ENCODE assay signal across 25 cellular contexts in the genomic region with DNA sequence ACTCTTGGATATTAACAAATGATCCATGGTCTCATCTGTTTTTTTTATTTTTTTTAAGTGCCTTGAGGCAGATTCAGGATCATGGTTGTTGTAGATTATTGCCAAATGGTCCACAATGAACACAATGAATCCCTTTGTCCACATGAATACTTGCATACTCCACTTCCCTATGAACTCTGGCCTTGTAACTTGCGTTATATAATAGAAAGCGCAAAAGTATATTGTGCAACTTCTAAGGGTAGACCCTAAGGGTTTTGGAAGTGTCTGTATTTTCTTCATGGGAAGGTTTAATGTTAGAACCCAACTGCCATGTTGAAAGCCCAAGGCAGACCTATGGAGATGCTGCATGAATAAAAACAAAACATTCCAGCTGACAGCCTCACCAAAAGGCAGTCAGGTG. TPM values are rescaled to one million over a fixed set of nuclear protein-coding genes. Genes with fewer than 3 reads are reported as not detected.
DNase-seq lines count a peak whose midpoint lies in the region; ATAC-seq and TF ChIP-seq lines count a peak whose summit lies in the region.
"Had no signal": no experiment of that assay in that cellular context is flagged by ENCODE, and none has a peak within 500 bp of the region (broad histone marks: within the 10 kb centered on the region; RNA-seq: fewer than 3 reads in every experiment).

No MANE protein-coding gene starts in this region.

- no peak for TF ChIP-seq CTCF in mucosa of descending colon (IDR thresholded peaks at IDR 0.05)
- TF ChIP-seq CTCF in right atrium auricular region (IDR thresholded peaks at IDR 0.05) = no peak

- no peak overlapping the region for H3K4me3 ChIP-seq in mucosa of descending colon
- no peak overlapping the region for H3K4me3 ChIP-seq in right atrium auricular region
- H3K4me3 ChIP-seq: A549; BLaER1 treated with 17β-estradiol and CSF1 and Interleukin-3, amounts not matched to agents 10 nM and 100 nM; HAP-1 had no signal

- H3K9me3 ChIP-seq in mucosa of descending colon (no peaks in the 10 kb centered on the region), right atrium auricular region (no peaks in the 10 kb centered on the region)
- H3K9me3 ChIP-seq: A549, BE2C had no signal

- ATAC-seq in mucosa of descending colon = peak; percentile 45
- ATAC-seq: A549 had no signal

- intact Hi-C loops in mucosa of descending colon (cut with DNase I, micrococcal nuclease) = no loop called here

- H3K27me3 ChIP-seq in right atrium auricular region = no peaks in the 10 kb centered on the region
- H3K27me3 ChIP-seq: BE2C; BLaER1 treated with 17β-estradiol and CSF1 and Interleukin-3, amounts not matched to agents 10 nM and 100 nM had no signal

- no peak overlapping the region for H3K27ac ChIP-seq in right atrium auricular region
- H3K27ac ChIP-seq: A549; BLaER1 treated with 17β-estradiol and CSF1 and Interleukin-3, amounts not matched to agents 10 nM and 100 nM had no signal

- DNase-seq in COLO829 (ENCODE audit: low spot score) (peak; percentile 72), SK-MEL-5 (ENCODE audit: low read depth, low spot score) (peak; percentile 96), mucosa of descending colon (no peak), NCI-H446 treated with DMSO at 0.1 percent for 48 hours (lab: John Stamatoyannopoulos, UW) (no peak), right atrium auricular region (ENCODE audit: low spot score) (no peak), NCI-H2029 (lab: John Stamatoyannopoulos, UW) (no peak)
- DNase-seq: 8988T; ACHN; AML-193; BE2C; Calu3; CD4-positive, alpha-beta T cell; CD8-positive, alpha-beta memory T cell; COR-L47; DMS53; DMS79 treated with DMSO at 0.1 percent for 48 hours; GF-D8; GOT3; HFFc6 had no signal

- H3K36me3 ChIP-seq in mucosa of descending colon (ENCODE audit: low read depth) (no peaks in the 10 kb centered on the region), right atrium auricular region (no peaks in the 10 kb centered on the region)
- H3K36me3 ChIP-seq: BE2C; BLaER1 treated with 17β-estradiol and CSF1 and Interleukin-3, amounts not matched to agents 10 nM and 100 nM; HAP-1 had no signal

- no peaks in the 10 kb centered on the region for H3K4me1 ChIP-seq in mucosa of descending colon (ENCODE audit: low read depth)
- H3K4me1 ChIP-seq in right atrium auricular region = no peaks in the 10 kb centered on the region
- H3K4me1 ChIP-seq: A549; BE2C; BLaER1 treated with 17β-estradiol and CSF1 and Interleukin-3, amounts not matched to agents 10 nM and 100 nM; HAP-1 had no signal

- in situ Hi-C loops in SK-MEL-5 (cut with HindIII; ENCODE audit: low pct_unique_long_range_greater_than_20kb, low sequenced_read_pairs) = no loop called here

RNA-seq across cellular contexts. Expression of a gene that starts 8.1 kb away (rescaled TPM):
- total RNA-seq in SK-MEL-5 (2014; rRNA removed; shearing (Covaris generic)) = not detected in 2 replicates
- not detected in 2 replicates for polyA plus RNA-seq in SK-MEL-5 (2015; cell fraction: cytosol; rRNA removed)
- not detected in 2 replicates for polyA plus RNA-seq in SK-MEL-5 (2015; cell fraction: nucleus; rRNA removed)
- total RNA-seq in mucosa of descending colon (not detected), right atrium auricular region (not detected)
- total RNA-seq: Calu3; CD4-positive, alpha-beta T cell; CD8-positive, alpha-beta memory T cell; Daoy; G401; HFFc6 had no signal
- polyA plus RNA-seq: A549; CD14-positive monocyte; CD8-positive, alpha-beta memory T cell had no signal

RNA-seq across cellular contexts. Expression of a gene that starts 29.0 kb away (rescaled TPM):
- total RNA-seq in SK-MEL-5 (2014; rRNA removed; shearing (Covaris generic)) = not detected in 2 replicates
- polyA plus RNA-seq in SK-MEL-5 (2015; cell fraction: cytosol; rRNA removed) = not detected in 2 replicates
- polyA plus RNA-seq in SK-MEL-5 (2015; cell fraction: nucleus; rRNA removed) = not detected in 2 replicates
- total RNA-seq in mucosa of descending colon (not detected), right atrium auricular region (not detected)
- total RNA-seq: Calu3; CD4-positive, alpha-beta T cell; CD8-positive, alpha-beta memory T cell; Daoy; G401; HFFc6 had no signal
- polyA plus RNA-seq: A549; CD14-positive monocyte; CD8-positive, alpha-beta memory T cell had no signal

RNA-seq across cellular contexts. Expression of a gene that starts 50.3 kb away (rescaled TPM):
- not detected in 2 replicates for total RNA-seq in SK-MEL-5 (2014; rRNA removed; shearing (Covaris generic))
- polyA plus RNA-seq in SK-MEL-5 (2015; cell fraction: cytosol; rRNA removed) = not detected in 2 replicates
- polyA plus RNA-seq in SK-MEL-5 (2015; cell fraction: nucleus; rRNA removed) = not detected in 2 replicates
- total RNA-seq in mucosa of descending colon (not detected), right atrium auricular region (not detected)
- total RNA-seq: Calu3; CD4-positive, alpha-beta T cell; CD8-positive, alpha-beta memory T cell; Daoy; G401; HFFc6 had no signal
- polyA plus RNA-seq: A549; CD14-positive monocyte; CD8-positive, alpha-beta memory T cell had no signal

RNA-seq across cellular contexts. Expression of a gene that starts 58.6 kb away (rescaled TPM):
- total RNA-seq in SK-MEL-5 (2014; rRNA removed; shearing (Covaris generic)) = not detected in 2 replicates
- polyA plus RNA-seq in SK-MEL-5 (2015; cell fraction: cytosol; rRNA removed) = not detected in 2 replicates
- not detected in 2 replicates for polyA plus RNA-seq in SK-MEL-5 (2015; cell fraction: nucleus; rRNA removed)
- not detected for total RNA-seq in mucosa of descending colon
- not detected for total RNA-seq in right atrium auricular region
- total RNA-seq: Calu3; CD4-positive, alpha-beta T cell; CD8-positive, alpha-beta memory T cell; Daoy; G401; HFFc6 had no signal
- polyA plus RNA-seq: A549; CD14-positive monocyte; CD8-positive, alpha-beta memory T cell had no signal

Comparison
In these comparisons a context has a peak if more than half of its experiments do, and no peak if none do; other contexts are left out.
1. DNase-seq: peak in COLO829 (single experiment) and SK-MEL-5 (single experiment); none in mucosa of descending colon (0 of 3), NCI-H446 treated with DMSO at 0.1 percent for 48 hours (single experiment), right atrium auricular region (single experiment) and NCI-H2029 (single experiment).